Comparison of ENCODE assay signal across 1 cellular context in the genomic region with DNA sequence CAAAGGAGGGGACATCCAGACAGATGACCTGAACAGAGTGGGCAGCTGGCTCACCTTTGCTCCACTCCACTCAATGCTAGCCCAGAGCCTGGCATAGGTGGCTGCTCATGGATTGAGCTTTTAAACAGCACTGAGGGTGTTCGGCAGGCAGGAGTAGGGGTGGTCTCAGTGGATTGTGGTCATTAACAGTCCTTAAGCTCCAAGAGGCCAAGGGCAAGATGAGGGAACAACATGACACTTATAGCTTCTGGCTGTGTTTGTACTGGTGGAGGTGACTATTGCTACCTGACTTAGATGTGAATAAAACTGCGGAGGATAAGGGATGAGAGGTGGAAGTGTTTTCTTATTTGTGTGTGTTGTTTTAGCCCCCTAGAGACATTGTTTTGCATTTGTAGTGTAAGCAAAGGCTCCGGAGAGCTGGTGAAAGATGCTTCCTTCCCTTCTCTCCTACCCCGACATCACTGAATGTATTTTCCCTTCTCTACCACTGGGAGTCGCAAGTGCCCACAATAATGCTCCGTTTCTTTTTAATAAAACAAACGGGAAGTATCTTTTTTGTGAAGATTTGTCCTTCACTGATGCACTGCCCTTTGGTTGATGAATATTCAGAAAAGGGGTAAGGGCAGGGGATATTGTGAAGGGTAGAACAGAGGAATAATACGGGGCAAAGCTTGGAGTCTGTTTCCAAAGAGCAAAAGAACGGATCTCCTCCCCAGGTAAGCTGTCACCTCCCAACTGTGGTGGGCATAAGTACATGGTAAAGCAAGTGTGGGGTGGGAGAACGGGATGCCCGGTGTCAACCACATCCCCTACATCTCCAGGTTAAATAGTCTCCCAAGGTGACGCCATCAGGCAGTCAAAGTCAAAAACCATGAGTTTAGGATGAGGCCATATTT.
TF ChIP-seq lines count a peak whose summit lies in the region.

No MANE protein-coding gene starts in this region.

TF ChIP-seq in GM23338, 12 proteins besides CTCF, POLR2A, EP300 and RAD21 (continued from another document):
- TF ChIP-seq, protein P1, sequence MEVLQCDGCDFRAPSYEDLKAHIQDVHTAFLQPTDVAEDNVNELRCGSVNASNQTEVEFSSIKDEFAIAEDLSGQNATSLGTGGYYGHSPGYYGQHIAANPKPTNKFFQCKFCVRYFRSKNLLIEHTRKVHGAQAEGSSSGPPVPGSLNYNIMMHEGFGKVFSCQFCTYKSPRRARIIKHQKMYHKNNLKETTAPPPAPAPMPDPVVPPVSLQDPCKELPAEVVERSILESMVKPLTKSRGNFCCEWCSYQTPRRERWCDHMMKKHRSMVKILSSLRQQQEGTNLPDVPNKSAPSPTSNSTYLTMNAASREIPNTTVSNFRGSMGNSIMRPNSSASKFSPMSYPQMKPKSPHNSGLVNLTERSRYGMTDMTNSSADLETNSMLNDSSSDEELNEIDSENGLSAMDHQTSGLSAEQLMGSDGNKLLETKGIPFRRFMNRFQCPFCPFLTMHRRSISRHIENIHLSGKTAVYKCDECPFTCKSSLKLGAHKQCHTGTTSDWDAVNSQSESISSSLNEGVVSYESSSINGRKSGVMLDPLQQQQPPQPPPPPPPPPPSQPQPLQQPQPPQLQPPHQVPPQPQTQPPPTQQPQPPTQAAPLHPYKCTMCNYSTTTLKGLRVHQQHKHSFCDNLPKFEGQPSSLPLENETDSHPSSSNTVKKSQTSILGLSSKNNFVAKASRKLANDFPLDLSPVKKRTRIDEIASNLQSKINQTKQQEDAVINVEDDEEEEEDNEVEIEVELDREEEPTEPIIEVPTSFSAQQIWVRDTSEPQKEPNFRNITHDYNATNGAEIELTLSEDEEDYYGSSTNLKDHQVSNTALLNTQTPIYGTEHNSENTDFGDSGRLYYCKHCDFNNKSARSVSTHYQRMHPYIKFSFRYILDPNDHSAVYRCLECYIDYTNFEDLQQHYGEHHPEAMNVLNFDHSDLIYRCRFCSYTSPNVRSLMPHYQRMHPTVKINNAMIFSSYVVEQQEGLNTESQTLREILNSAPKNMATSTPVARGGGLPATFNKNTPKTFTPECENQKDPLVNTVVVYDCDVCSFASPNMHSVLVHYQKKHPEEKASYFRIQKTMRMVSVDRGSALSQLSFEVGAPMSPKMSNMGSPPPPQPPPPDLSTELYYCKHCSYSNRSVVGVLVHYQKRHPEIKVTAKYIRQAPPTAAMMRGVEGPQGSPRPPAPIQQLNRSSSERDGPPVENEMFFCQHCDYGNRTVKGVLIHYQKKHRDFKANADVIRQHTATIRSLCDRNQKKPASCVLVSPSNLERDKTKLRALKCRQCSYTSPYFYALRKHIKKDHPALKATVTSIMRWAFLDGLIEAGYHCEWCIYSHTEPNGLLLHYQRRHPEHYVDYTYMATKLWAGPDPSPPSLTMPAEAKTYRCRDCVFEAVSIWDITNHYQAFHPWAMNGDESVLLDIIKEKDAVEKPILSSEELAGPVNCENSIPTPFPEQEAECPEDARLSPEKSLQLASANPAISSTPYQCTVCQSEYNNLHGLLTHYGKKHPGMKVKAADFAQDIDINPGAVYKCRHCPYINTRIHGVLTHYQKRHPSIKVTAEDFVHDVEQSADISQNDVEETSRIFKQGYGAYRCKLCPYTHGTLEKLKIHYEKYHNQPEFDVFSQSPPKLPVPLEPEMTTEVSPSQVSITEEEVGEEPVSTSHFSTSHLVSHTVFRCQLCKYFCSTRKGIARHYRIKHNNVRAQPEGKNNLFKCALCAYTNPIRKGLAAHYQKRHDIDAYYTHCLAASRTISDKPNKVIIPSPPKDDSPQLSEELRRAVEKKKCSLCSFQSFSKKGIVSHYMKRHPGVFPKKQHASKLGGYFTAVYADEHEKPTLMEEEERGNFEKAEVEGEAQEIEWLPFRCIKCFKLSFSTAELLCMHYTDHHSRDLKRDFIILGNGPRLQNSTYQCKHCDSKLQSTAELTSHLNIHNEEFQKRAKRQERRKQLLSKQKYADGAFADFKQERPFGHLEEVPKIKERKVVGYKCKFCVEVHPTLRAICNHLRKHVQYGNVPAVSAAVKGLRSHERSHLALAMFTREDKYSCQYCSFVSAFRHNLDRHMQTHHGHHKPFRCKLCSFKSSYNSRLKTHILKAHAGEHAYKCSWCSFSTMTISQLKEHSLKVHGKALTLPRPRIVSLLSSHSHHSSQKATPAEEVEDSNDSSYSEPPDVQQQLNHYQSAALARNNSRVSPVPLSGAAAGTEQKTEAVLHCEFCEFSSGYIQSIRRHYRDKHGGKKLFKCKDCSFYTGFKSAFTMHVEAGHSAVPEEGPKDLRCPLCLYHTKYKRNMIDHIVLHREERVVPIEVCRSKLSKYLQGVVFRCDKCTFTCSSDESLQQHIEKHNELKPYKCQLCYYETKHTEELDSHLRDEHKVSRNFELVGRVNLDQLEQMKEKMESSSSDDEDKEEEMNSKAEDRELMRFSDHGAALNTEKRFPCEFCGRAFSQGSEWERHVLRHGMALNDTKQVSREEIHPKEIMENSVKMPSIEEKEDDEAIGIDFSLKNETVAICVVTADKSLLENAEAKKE (CRISPR knock-in tag; IDR thresholded peaks at IDR 0.05) = no peak
- TF ChIP-seq CREB1 (CRISPR knock-in tag; IDR thresholded peaks at IDR 0.05; ENCODE audit: low read depth) (no peak), STAT1 (IDR thresholded peaks at IDR 0.05; ENCODE audit: unreplicated experiment) (no peak), JUNB (IDR thresholded peaks at IDR 0.05; ENCODE audit: unreplicated experiment) (no peak), EZH2 (IDR thresholded peaks at IDR 0.05; ENCODE audit: low read depth, unreplicated experiment) (no peak), ZNF331 (CRISPR knock-in tag; IDR thresholded peaks at IDR 0.05; ENCODE audit: low read depth) (no peak)
- TF ChIP-seq, protein P2, sequence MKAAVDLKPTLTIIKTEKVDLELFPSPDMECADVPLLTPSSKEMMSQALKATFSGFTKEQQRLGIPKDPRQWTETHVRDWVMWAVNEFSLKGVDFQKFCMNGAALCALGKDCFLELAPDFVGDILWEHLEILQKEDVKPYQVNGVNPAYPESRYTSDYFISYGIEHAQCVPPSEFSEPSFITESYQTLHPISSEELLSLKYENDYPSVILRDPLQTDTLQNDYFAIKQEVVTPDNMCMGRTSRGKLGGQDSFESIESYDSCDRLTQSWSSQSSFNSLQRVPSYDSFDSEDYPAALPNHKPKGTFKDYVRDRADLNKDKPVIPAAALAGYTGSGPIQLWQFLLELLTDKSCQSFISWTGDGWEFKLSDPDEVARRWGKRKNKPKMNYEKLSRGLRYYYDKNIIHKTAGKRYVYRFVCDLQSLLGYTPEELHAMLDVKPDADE (IDR thresholded peaks at IDR 0.05) = no peak
